Comparison of ENCODE assay signal across 23 cellular contexts in genomic region chr13:87153371-87153770, GRCh38.
"Had no signal": no experiment of that assay in that cellular context is flagged by ENCODE, and none has a peak within 500 bp of the region (broad histone marks: within the 10 kb centered on the region; RNA-seq: fewer than 3 reads in every experiment).

No MANE protein-coding gene starts in this region.

- H3K4me3 ChIP-seq: left ventricle myocardium inferior, lung, ovary, right atrium auricular region, right lobe of liver, smooth muscle cell, testis, thyroid gland, transverse colon, upper lobe of left lung, vagina had no signal

- H3K27me3 ChIP-seq: ovary, right atrium auricular region, right lobe of liver, testis, thyroid gland, transverse colon, upper lobe of left lung, vagina had no signal

- H3K9me3 ChIP-seq: ovary, testis, thyroid gland, transverse colon, upper lobe of left lung, vagina had no signal

- H3K4me2 ChIP-seq: smooth muscle cell had no signal

- H3K4me1 ChIP-seq: left ventricle myocardium inferior, right atrium auricular region, right lobe of liver, testis, thyroid gland, transverse colon, upper lobe of left lung, vagina had no signal

- DNase-seq: islet precursor cell; left ventricle myocardium inferior; mesendoderm; naive B cell; natural killer cell; nephron progenitor cell; ovary; right lobe of liver; stimulated activated CD4-positive, alpha-beta T cell treated with anti-CD3 and anti-CD28 coated beads, Interleukin-1b, Interleukin-23, amount 100 ng/mL, for 48 hours; stimulated activated CD4-positive, alpha-beta T cell treated with anti-CD3 and anti-CD28 coated beads, Interleukin-2, amount 100 ng/mL, for 48 hours; stimulated activated CD4-positive, alpha-beta T cell treated with anti-CD3 and anti-CD28 coated beads, Interleukin-4, amount 100 ng/mL, for 4 hours; stimulated activated CD8-positive, alpha-beta memory T cell treated with anti-CD3 and anti-CD28 coated beads, Interleukin-4, amount 100 ng/mL, for 48 hours; stimulated activated naive CD4-positive, alpha-beta T cell treated with Interleukin-2 at 50 U/mL for 16 hours; stimulated activated naive CD8-positive, alpha-beta T cell treated with anti-CD3 and anti-CD28 coated beads, Interleukin-15, amount 100 ng/mL, for 72 hours; substantia nigra; testis; thyroid gland; transverse colon; upper lobe of left lung had no signal

- H3K36me3 ChIP-seq: left ventricle myocardium inferior, ovary, right atrium auricular region, right lobe of liver, thyroid gland, transverse colon, upper lobe of left lung, vagina had no signal

- H3K27ac ChIP-seq: left ventricle myocardium inferior, ovary, right atrium auricular region, right lobe of liver, testis, thyroid gland, transverse colon, upper lobe of left lung, vagina had no signal
